21 cellular contexts compared by ENCODE assay signal in the genomic region with DNA sequence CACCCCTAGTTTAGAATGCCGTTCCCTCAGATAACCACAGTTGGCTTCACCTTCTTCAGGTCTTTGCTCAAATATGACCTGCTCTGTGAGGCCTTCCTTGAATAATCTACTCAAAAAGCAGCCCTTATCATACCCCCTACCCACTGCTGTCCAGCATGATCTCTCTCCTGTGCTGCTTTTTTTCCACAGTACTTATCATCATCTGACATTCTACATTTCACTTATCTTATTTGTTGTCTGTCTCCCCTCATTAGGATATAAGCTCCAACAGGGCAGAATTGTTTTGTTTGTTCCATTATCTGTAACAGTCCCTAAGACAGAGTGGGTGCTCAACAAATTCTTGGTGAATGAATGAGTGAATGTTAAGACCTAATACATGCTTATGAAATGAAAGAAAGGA. TPM values are rescaled to one million over a fixed set of nuclear protein-coding genes. Genes with fewer than 3 reads are reported as not detected.
DNase-seq lines count a peak whose midpoint lies in the region; ATAC-seq and TF ChIP-seq lines count a peak whose summit lies in the region.
"Had no signal": no experiment of that assay in that cellular context is flagged by ENCODE, and none has a peak within 500 bp of the region (broad histone marks: within the 10 kb centered on the region; RNA-seq: fewer than 3 reads in every experiment).

No MANE protein-coding gene starts in this region.

- POLR2A ChIA-PET in CD8-positive, alpha-beta T cell (lab: Charles Lee), result interaction anchor here (0.7 to 1.2 kb wide), 2 partner anchors 12 to 23 kb away, joined by 3 to 4 read pairs; no protein-coding TSS in a partner anchor
- POLR2A ChIA-PET in IMR-90 (lab: Charles Lee; ENCODE audit: unreplicated experiment), result no interaction called here

- ATAC-seq in CD8-positive, alpha-beta T cell, result no peak
- ATAC-seq in IMR-90 (ENCODE audit: low read depth), result no peak
- ATAC-seq in central memory CD8-positive, alpha-beta T cell (replicated peaks; ENCODE audit: extremely low read depth, poor library complexity, severe bottlenecking), result no peak
- ATAC-seq: HCT116; stimulated activated naive CD8-positive, alpha-beta T cell treated with anti-CD3 and anti-CD28 coated beads, Interleukin-15, amount 100 ng/mL, for 72 hours had no signal

- H3K27me3 ChIP-seq in CD8-positive, alpha-beta T cell (ENCODE audit: insufficient read depth, low read length), result no peaks in the 10 kb centered on the region
- H3K27me3 ChIP-seq in IMR-90 (ENCODE audit: control insufficient read depth, insufficient read depth, low read length) (no peaks in the 10 kb centered on the region), BE2C (no peaks in the 10 kb centered on the region)
- H3K27me3 ChIP-seq: tibial nerve had no signal

- no peaks in the 10 kb centered on the region for H3K9me3 ChIP-seq in CD8-positive, alpha-beta T cell (ENCODE audit: low read length)
- H3K9me3 ChIP-seq in IMR-90 (ENCODE audit: control insufficient read depth, insufficient read depth, low read length), result no peaks in the 10 kb centered on the region
- H3K9me3 ChIP-seq in BE2C, result no peaks in the 10 kb centered on the region
- H3K9me3 ChIP-seq: tibial nerve had no signal

- H3K9me1 ChIP-seq in IMR-90 (ENCODE audit: insufficient read depth, low read length), result peaks cover 15% of the 10 kb centered on the region

- in situ Hi-C loops in IMR-90 (cut with MboI; ENCODE audit: low sequenced_read_pairs), result no loop called here

- no peak overlapping the region for H3K56ac ChIP-seq in IMR-90 (ENCODE audit: extremely low read depth, insufficient read depth, low read length)

- H3K18ac ChIP-seq in IMR-90 (ENCODE audit: low read depth, low read length), result no peak overlapping the region

- no peak for TF ChIP-seq RAD21 in IMR-90 (IDR thresholded peaks at IDR 0.05; ENCODE audit: low read length)

- peaks cover 41 to 64% of the 10 kb centered on the region in 2 experiments for H3K79me1 ChIP-seq in IMR-90 (ENCODE audit: low read depth in 1 of 2, low read length in 2 of 2)

- H2AFZ ChIP-seq in IMR-90 (replicated peaks; ENCODE audit: low read length, poor library complexity), result no peak overlapping the region

- H2BK20ac ChIP-seq in IMR-90 (ENCODE audit: low read depth, low read length), result no peak overlapping the region

- no peak for TF ChIP-seq CTCF in CD8-positive, alpha-beta T cell (IDR thresholded peaks at IDR 0.05)
- no peak for TF ChIP-seq CTCF in IMR-90 (conservative IDR thresholded peaks at IDR 0.05; ENCODE audit: low read depth, low read length)
- no peak for TF ChIP-seq CTCF in nephron progenitor cell (IDR thresholded peaks at IDR 0.05)
- TF ChIP-seq CTCF in BE2C (IDR thresholded peaks at IDR 0.05; ENCODE audit: low read depth, low read length), result no peak

- H3K4ac ChIP-seq in IMR-90 (ENCODE audit: low read depth, low read length), result no peak overlapping the region

- CTCF ChIA-PET in CD8-positive, alpha-beta T cell (lab: Charles Lee), result no interaction called here
- CTCF ChIA-PET in IMR-90 (lab: Yijun Ruan, JAX), result interaction anchor here (0.6 kb wide), 1 partner anchor 13 kb away, joined by 4 read pairs; no protein-coding TSS in a partner anchor

- peaks cover 41% of the 10 kb centered on the region for H3K36me3 Mint-ChIP-seq in CD8-positive, alpha-beta T cell
- peaks cover 5% of the 10 kb centered on the region for H3K36me3 Mint-ChIP-seq in central memory CD8-positive, alpha-beta T cell (ENCODE audit: insufficient read depth)
- peaks cover 45% of the 10 kb centered on the region for H3K36me3 Mint-ChIP-seq in nephron progenitor cell (ENCODE audit: low read depth)

- H3K27ac ChIP-seq in CD8-positive, alpha-beta T cell (ENCODE audit: low read depth, low read length), result no peak overlapping the region
- no peak overlapping the region for H3K27ac ChIP-seq in IMR-90 (ENCODE audit: insufficient read depth, low read length)
- H3K27ac ChIP-seq: tibial nerve had no signal

- BruUV-seq in IMR-90 (replicated peaks; lab: Mats Ljungman, UMichigan), result no TSS peak

- no peak overlapping the region for H3K4me3 ChIP-seq in CD8-positive, alpha-beta T cell (ENCODE audit: low read depth, low read length)
- H3K4me3 ChIP-seq in IMR-90 (ENCODE audit: insufficient read depth, low read depth, low read length), result no peak overlapping the region
- H3K4me3 ChIP-seq in BE2C (ENCODE audit: low read depth, low read length), result no peak overlapping the region
- H3K4me3 ChIP-seq: smooth muscle cell, tibial nerve had no signal

- no peak overlapping the region for H2BK5ac ChIP-seq in IMR-90 (ENCODE audit: low read depth, low read length, poor library complexity, severe bottlenecking)

- no peak for DNase-seq in CD8-positive, alpha-beta T cell
- DNase-seq in IMR-90 (no peak), nephron progenitor cell (no peak), NCI-H2081 treated with DMSO at 0.1 percent for 48 hours (lab: John Stamatoyannopoulos, UW) (no peak), medulla oblongata (ENCODE audit: extremely low spot score) (no peak), BE2C (no peak)
- no peak for DNase-seq in central memory CD8-positive, alpha-beta T cell (ENCODE audit: low spot score in 2 of 2)
- DNase-seq: activated CD4-positive, alpha-beta T cell treated with anti-CD3 and anti-CD28 coated beads for 1 hour; cortex of kidney; head of caudate nucleus; Karpas-422; MV-4-11; NCI-H187; NCI-H748 treated with DMSO at 0.1 percent for 48 hours; SHP77; stimulated activated CD4-positive, alpha-beta T cell treated with anti-CD3 and anti-CD28 coated beads, Interleukin-2, amount 100 ng/mL, for 48 hours; stimulated activated naive CD8-positive, alpha-beta T cell treated with anti-CD3 and anti-CD28 coated beads, Interleukin-15, amount 100 ng/mL, for 72 hours had no signal

- peaks cover 85% of the 10 kb centered on the region for H3K4me1 Mint-ChIP-seq in CD8-positive, alpha-beta T cell (ENCODE audit: low read depth)
- peaks cover 87% of the 10 kb centered on the region for H3K4me1 Mint-ChIP-seq in central memory CD8-positive, alpha-beta T cell
- peaks cover 7% of the 10 kb centered on the region for H3K4me1 Mint-ChIP-seq in nephron progenitor cell

- H3K27ac Mint-ChIP-seq in CD8-positive, alpha-beta T cell, result peak overlapping the region; percentile 24
- peak overlapping the region; percentile 30 for H3K27ac Mint-ChIP-seq in central memory CD8-positive, alpha-beta T cell (ENCODE audit: low read depth)
- peak overlapping the region; percentile 20 for H3K27ac Mint-ChIP-seq in nephron progenitor cell
- H3K27ac Mint-ChIP-seq: activated T-helper 1 cell treated with anti-CD3 and anti-CD28 coated beads, Interleukin-12 subunit alpha, Interleukin-12 subunit beta, Interleukin-2, Interleukin-4 antibody, amounts not matched to agents 30 ng/mL and 10 ng/mL and 1 ng/mL, durations not matched to agents 14 hours and 24 hours and 36 hours had no signal

- H2AK9ac ChIP-seq in IMR-90 (replicated peaks; ENCODE audit: low read depth, low read length, poor library complexity), result no peak overlapping the region

- intact Hi-C loops in CD8-positive, alpha-beta T cell (cut with DNase I, micrococcal nuclease), result no loop called here
- intact Hi-C loops in IMR-90 (cut with micrococcal nuclease), result no loop called here

- no peak overlapping the region for H2BK120ac ChIP-seq in IMR-90 (ENCODE audit: low read depth, low read length)

- 0 out of 2 replicates have a peak overlapping the region, but pooled peaks have one; percentile 4 for H3K23ac ChIP-seq in IMR-90 (ENCODE audit: low read depth, low read length)

- no peak overlapping the region for H3K9ac ChIP-seq in IMR-90 (ENCODE audit: low read depth, low read length)

- H3K4me1 ChIP-seq in CD8-positive, alpha-beta T cell (ENCODE audit: insufficient read depth, low read length), result peaks cover 48% of the 10 kb centered on the region
- peaks cover 7% of the 10 kb centered on the region for H3K4me1 ChIP-seq in IMR-90 (ENCODE audit: control insufficient read depth, insufficient read depth, low read length)
- H3K4me1 ChIP-seq in BE2C, result no peaks in the 10 kb centered on the region

- TF ChIP-seq POLR2A in IMR-90 (IDR thresholded peaks at IDR 0.05; ENCODE audit: low read depth, low read length), result no peak

- H4K8ac ChIP-seq in IMR-90 (ENCODE audit: low read depth in 2 of 2, low read length in 2 of 2), result no peak overlapping the region

- dilution Hi-C loops in IMR-90 (cut with HindIII; ENCODE audit: low sequenced_read_pairs, unreplicated experiment), result no loop called here

- no peaks in the 10 kb centered on the region for H3K27me3 Mint-ChIP-seq in CD8-positive, alpha-beta T cell (ENCODE audit: low read depth)
- no peaks in the 10 kb centered on the region for H3K27me3 Mint-ChIP-seq in central memory CD8-positive, alpha-beta T cell
- no peaks in the 10 kb centered on the region for H3K27me3 Mint-ChIP-seq in nephron progenitor cell (ENCODE audit: low read depth, poor library complexity)
- H3K27me3 Mint-ChIP-seq: stimulated activated naive CD8-positive, alpha-beta T cell treated with anti-CD3 and anti-CD28 coated beads, Interleukin-15, amount 100 ng/mL, for 72 hours had no signal

- no peak overlapping the region for H3K4me3 Mint-ChIP-seq in CD8-positive, alpha-beta T cell
- peak overlapping the region; percentile 1 for H3K4me3 Mint-ChIP-seq in central memory CD8-positive, alpha-beta T cell
- no peak overlapping the region for H3K4me3 Mint-ChIP-seq in nephron progenitor cell
- H3K4me3 Mint-ChIP-seq: activated T-helper 1 cell treated with anti-CD3 and anti-CD28 coated beads, Interleukin-12 subunit alpha, Interleukin-12 subunit beta, Interleukin-2, Interleukin-4 antibody, amounts not matched to agents 30 ng/mL and 10 ng/mL and 1 ng/mL, durations not matched to agents 14 hours and 24 hours and 36 hours had no signal

- H3K14ac ChIP-seq in IMR-90 (replicated peaks; ENCODE audit: low read depth, low read length), result no peak overlapping the region

- no peak overlapping the region for H4K91ac ChIP-seq in IMR-90 (ENCODE audit: insufficient read depth, low read depth, low read length)

- H3K9me3 Mint-ChIP-seq in CD8-positive, alpha-beta T cell, result no peaks in the 10 kb centered on the region
- H3K9me3 Mint-ChIP-seq in central memory CD8-positive, alpha-beta T cell, result no peaks in the 10 kb centered on the region
- peaks cover 18% of the 10 kb centered on the region for H3K9me3 Mint-ChIP-seq in nephron progenitor cell
- H3K9me3 Mint-ChIP-seq: activated T-helper 1 cell treated with anti-CD3 and anti-CD28 coated beads, Interleukin-12 subunit alpha, Interleukin-12 subunit beta, Interleukin-2, Interleukin-4 antibody, amounts not matched to agents 30 ng/mL and 10 ng/mL and 1 ng/mL, durations not matched to agents 14 hours and 24 hours and 36 hours; stimulated activated naive CD8-positive, alpha-beta T cell treated with anti-CD3 and anti-CD28 coated beads, Interleukin-15, amount 100 ng/mL, for 72 hours had no signal

- no peak overlapping the region for H2AK5ac ChIP-seq in IMR-90 (ENCODE audit: low read depth, low read length)

- H3K4me2 ChIP-seq in IMR-90 (ENCODE audit: low read depth, low read length), result no peak overlapping the region
- H3K4me2 ChIP-seq: smooth muscle cell had no signal

- no peak overlapping the region for H2BK15ac ChIP-seq in IMR-90 (ENCODE audit: low read depth, low read length)

- no peak overlapping the region for H4K5ac ChIP-seq in IMR-90 (ENCODE audit: low read depth, low read length)

- peaks cover 49% of the 10 kb centered on the region; the same call in 1 of the 2 replicates for H4K20me1 ChIP-seq in IMR-90 (ENCODE audit: insufficient read depth, low read length)

- 67% methylated on average over 1 of the region's 1 CpG; no CpG with 5 or more reads in 1 of the 2 experiments for WGBS in IMR-90 (ENCODE audit: extremely low coverage in 2 of 2, insufficient read length in 1 of 2), 2 experiments

- H3K36me3 ChIP-seq in CD8-positive, alpha-beta T cell (ENCODE audit: insufficient read depth, low read length), result no peaks in the 10 kb centered on the region
- H3K36me3 ChIP-seq in IMR-90 (ENCODE audit: control insufficient read depth, insufficient read depth, low read length), result peaks cover 1% of the 10 kb centered on the region; the same call in 1 of the 2 replicates
- H3K36me3 ChIP-seq in BE2C, result no peaks in the 10 kb centered on the region

RNA-seq across cellular contexts. Expression of gene USP24, which starts 18.1 kb away (rescaled TPM):
- 10 to 100 TPM; 74.0 to 79.6 TPM for total RNA-seq in CD8-positive, alpha-beta T cell
- 34.7 and 36.7 TPM in 2 replicates for total RNA-seq in IMR-90 (2012; rRNA removed)
- polyA plus RNA-seq in IMR-90 (2012; rRNA removed), result 6.4 and 8.4 TPM in 2 replicates
- polyA plus RNA-seq in IMR-90 (2012; cell fraction: cytosol; rRNA removed), result 1.7 and 3.6 TPM in 2 replicates
- polyA plus RNA-seq in IMR-90 (2012; cell fraction: nucleus; rRNA removed; ENCODE audit: low replicate concordance), result 4.9 and 29.1 TPM in 2 replicates
- 11.6 TPM for polyA plus RNA-seq in BE2C (2012; ENCODE audit: insufficient read depth, insufficient read length, low read depth)
